1 cellular context compared by ENCODE assay signal in the genomic region with DNA sequence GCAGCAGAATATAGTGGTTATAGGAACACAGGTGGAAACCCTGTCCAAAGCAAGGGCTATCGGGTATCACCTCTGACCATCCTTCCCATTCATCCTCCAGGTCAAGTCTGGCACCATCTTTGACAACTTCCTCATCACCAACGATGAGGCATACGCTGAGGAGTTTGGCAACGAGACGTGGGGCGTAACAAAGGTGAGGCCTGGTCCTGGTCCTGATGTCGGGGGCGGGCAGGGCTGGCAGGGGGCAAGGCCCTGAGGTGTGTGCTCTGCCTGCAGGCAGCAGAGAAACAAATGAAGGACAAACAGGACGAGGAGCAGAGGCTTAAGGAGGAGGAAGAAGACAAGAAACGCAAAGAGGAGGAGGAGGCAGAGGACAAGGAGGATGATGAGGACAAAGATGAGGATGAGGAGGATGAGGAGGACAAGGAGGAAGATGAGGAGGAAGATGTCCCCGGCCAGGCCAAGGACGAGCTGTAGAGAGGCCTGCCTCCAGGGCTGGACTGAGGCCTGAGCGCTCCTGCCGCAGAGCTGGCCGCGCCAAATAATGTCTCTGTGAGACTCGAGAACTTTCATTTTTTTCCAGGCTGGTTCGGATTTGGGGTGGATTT.
TF ChIP-seq lines count a peak whose summit lies in the region.

No MANE protein-coding gene starts in this region.

TF ChIP-seq in HCT116, 20 proteins besides CTCF, POLR2A, EP300 and RAD21:
- no peak for TF ChIP-seq FOSL1 (IDR thresholded peaks at IDR 0.05; ENCODE audit: low read depth)
- no peak for TF ChIP-seq ZBTB33 (IDR thresholded peaks at IDR 0.05; ENCODE audit: extremely low read depth, insufficient replicate concordance, low read length)
- TF ChIP-seq REST (IDR thresholded peaks at IDR 0.05; ENCODE audit: low read depth): no peak
- TF ChIP-seq SRF (IDR thresholded peaks at IDR 0.05; ENCODE audit: low read depth): no peak
- TF ChIP-seq EZH2 (IDR thresholded peaks at IDR 0.05): no peak
- TF ChIP-seq CEBPB (IDR thresholded peaks at IDR 0.05; ENCODE audit: low read depth): no peak
